ENCODE assay signal across 24 cellular contexts in the genomic region with DNA sequence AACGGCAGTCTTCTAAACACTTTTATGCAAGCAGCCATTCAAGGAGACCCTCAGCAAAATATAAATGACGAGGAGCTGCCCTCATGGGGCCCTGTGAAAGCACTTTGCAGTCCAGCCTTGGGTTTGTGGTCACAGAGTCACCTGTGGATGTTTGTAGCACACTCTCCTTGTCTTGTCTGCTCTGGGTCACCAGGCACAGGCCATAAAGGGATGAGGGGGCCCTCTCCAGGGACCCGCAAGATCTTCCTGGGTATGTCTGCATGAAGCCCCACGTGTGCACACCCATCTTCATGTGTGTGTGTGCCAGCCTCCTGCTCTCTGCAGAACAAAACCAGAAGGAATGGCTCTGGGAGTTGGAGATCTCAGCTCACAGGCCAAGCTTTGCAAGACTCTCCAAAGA. TPM values are rescaled to one million over a fixed set of nuclear protein-coding genes. Genes with fewer than 3 reads are reported as not detected.
"Had no signal": no experiment of that assay in that cellular context is flagged by ENCODE, and none has a peak within 500 bp of the region (broad histone marks: within the 10 kb centered on the region; RNA-seq: fewer than 3 reads in every experiment).

No MANE protein-coding gene starts in this region.

- H3K36me3 Mint-ChIP-seq: activated naive CD8-positive, alpha-beta T cell; natural killer cell treated with Interleukin-12 subunit alpha and Interleukin-12 subunit beta and Interleukin-15 and Interleukin-18, amount 100 ng/mL, for 72 hours; stimulated activated naive B cell treated with anti-CD40 and anti-IgM and Interleukin-4, amounts not matched to agents 10 μg/mL and 1 μg/mL and 100 μg/mL, for 72 hours had no signal

- H3K4me3 Mint-ChIP-seq: activated naive CD8-positive, alpha-beta T cell; effector memory CD8-positive, alpha-beta T cell; natural killer cell treated with Interleukin-12 subunit alpha and Interleukin-12 subunit beta and Interleukin-15 and Interleukin-18, amount 100 ng/mL, for 72 hours; stimulated activated naive B cell treated with anti-CD40 and anti-IgM and Interleukin-4, amounts not matched to agents 10 μg/mL and 1 μg/mL and 100 μg/mL, for 72 hours had no signal

- H3K9me3 Mint-ChIP-seq: effector memory CD8-positive, alpha-beta T cell; natural killer cell treated with Interleukin-12 subunit alpha and Interleukin-12 subunit beta and Interleukin-15 and Interleukin-18, amount 100 ng/mL, for 72 hours; stimulated activated naive B cell treated with anti-CD40 and anti-IgM and Interleukin-4, amounts not matched to agents 10 μg/mL and 1 μg/mL and 100 μg/mL, for 72 hours had no signal

- H3K36me3 ChIP-seq: cardiac muscle cell had no signal

- H3K27ac Mint-ChIP-seq: activated naive CD8-positive, alpha-beta T cell; effector memory CD8-positive, alpha-beta T cell; natural killer cell treated with Interleukin-12 subunit alpha and Interleukin-12 subunit beta and Interleukin-15 and Interleukin-18, amount 100 ng/mL, for 72 hours; stimulated activated naive B cell treated with anti-CD40 and anti-IgM and Interleukin-4, amounts not matched to agents 10 μg/mL and 1 μg/mL and 100 μg/mL, for 72 hours had no signal

- H3K27me3 ChIP-seq: body of pancreas, cardiac muscle cell, gastroesophageal sphincter, hepatocyte, stomach, tibial nerve had no signal

- H3K4me3 ChIP-seq: body of pancreas, cardiac muscle cell, gastroesophageal sphincter, hepatocyte, mucosa of descending colon, smooth muscle cell, stomach, tibial nerve had no signal

- ATAC-seq: body of pancreas; effector memory CD8-positive, alpha-beta T cell; gastroesophageal sphincter; left lobe of liver; mucosa of descending colon; natural killer cell treated with Interleukin-12 subunit alpha and Interleukin-12 subunit beta and Interleukin-15 and Interleukin-18, amount 100 ng/mL, for 72 hours; stimulated activated naive B cell treated with anti-CD40 and anti-IgM and Interleukin-4, amounts not matched to agents 10 μg/mL and 1 μg/mL and 100 μg/mL, for 72 hours had no signal

- H3K9me3 ChIP-seq: body of pancreas, gastroesophageal sphincter, mucosa of descending colon, stomach, tibial nerve had no signal

- H3K27ac ChIP-seq: body of pancreas, cardiac muscle cell, gastroesophageal sphincter, hepatocyte, stomach, VCaP had no signal

- DNase-seq: activated CD4-positive, alpha-beta T cell treated with anti-CD3 and anti-CD28 coated beads for 48 hours; activated CD4-positive, alpha-beta T cell treated with anti-CD3 and anti-CD28 coated beads, Interleukin-2, amount 50 U/mL, for 48 hours; activated CD8-positive, alpha-beta memory T cell treated with anti-CD3 and anti-CD28 coated beads for 24 hours; activated effector memory CD4-positive, alpha-beta T cell treated with Interleukin-2 at 50 U/mL for 16 hours; activated naive CD4-positive, alpha-beta T cell treated with Interleukin-2 at 50 U/mL for 16 hours; cortex of kidney; effector memory CD8-positive, alpha-beta T cell; mucosa of descending colon; stimulated activated CD4-positive, alpha-beta T cell treated with anti-CD3 and anti-CD28 coated beads, Interleukin-15, amount 100 ng/mL, for 24 hours; stimulated activated CD4-positive, alpha-beta T cell treated with anti-CD3 and anti-CD28 coated beads, Interleukin-2, amount 100 ng/mL, for 24 hours; stimulated activated naive B cell treated with anti-CD40 and anti-IgM and Interleukin-4, amounts not matched to agents 10 μg/mL and 1 μg/mL and 100 μg/mL, for 72 hours; stomach; T-helper 9 cell had no signal

RNA-seq across cellular contexts. Expression of a gene that starts 36.2 kb away (rescaled TPM):
- total RNA-seq: natural killer cell treated with Interleukin-12 subunit alpha and Interleukin-12 subunit beta and Interleukin-15 and Interleukin-18, amount 100 ng/mL, for 72 hours had no signal
- polyA plus RNA-seq: keratinocyte had no signal
